ENCODE assay signal across 1 cellular context in the genomic region with DNA sequence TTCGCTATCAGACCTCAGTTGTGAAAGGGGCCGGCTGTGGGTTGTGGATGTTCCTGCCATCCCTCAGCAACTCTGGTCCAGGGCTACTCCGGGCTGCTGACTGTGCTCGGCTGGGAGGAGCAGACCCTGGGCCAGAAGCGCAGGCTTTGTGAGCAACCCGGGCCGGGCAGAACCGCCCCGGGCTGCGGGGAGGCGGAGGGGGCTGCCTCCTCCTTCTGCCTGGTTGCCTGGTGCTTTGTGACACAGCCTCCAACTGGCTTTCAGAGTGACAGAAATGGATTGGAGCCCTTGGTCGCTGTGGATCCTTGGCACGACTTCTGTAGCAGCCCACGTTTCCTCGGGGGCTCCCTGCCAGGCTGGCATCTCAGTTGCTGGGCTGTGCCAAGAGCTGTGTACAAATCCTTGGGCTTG.
TF ChIP-seq lines count a peak whose summit lies in the region.

No MANE protein-coding gene starts in this region.

TF ChIP-seq in IMR-90, 13 proteins besides CTCF, POLR2A, EP300 and RAD21 (continued from another document):
- TF ChIP-seq MXI1 (IDR thresholded peaks at IDR 0.05; ENCODE audit: borderline replicate concordance, low read depth, low read length) (no peak), SMC3 (IDR thresholded peaks at IDR 0.05; ENCODE audit: low read depth, low read length) (no peak), RFX5 (IDR thresholded peaks at IDR 0.05; ENCODE audit: low read depth, low read length) (no peak), MAZ (IDR thresholded peaks at IDR 0.05; ENCODE audit: borderline replicate concordance, low read depth, low read length) (no peak), NFE2L2 (IDR thresholded peaks at IDR 0.05; ENCODE audit: low read depth, low read length) (no peak), FOS (IDR thresholded peaks at IDR 0.05; ENCODE audit: low read depth, low read length) (no peak), CEBPB (IDR thresholded peaks at IDR 0.05; ENCODE audit: low read depth, low read length) (no peak)
- TF ChIP-seq, protein P1, sequence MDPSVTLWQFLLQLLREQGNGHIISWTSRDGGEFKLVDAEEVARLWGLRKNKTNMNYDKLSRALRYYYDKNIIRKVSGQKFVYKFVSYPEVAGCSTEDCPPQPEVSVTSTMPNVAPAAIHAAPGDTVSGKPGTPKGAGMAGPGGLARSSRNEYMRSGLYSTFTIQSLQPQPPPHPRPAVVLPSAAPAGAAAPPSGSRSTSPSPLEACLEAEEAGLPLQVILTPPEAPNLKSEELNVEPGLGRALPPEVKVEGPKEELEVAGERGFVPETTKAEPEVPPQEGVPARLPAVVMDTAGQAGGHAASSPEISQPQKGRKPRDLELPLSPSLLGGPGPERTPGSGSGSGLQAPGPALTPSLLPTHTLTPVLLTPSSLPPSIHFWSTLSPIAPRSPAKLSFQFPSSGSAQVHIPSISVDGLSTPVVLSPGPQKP (IDR thresholded peaks at IDR 0.05; ENCODE audit: borderline replicate concordance, low read depth, low read length), result no peak
- TF ChIP-seq, protein P2, sequence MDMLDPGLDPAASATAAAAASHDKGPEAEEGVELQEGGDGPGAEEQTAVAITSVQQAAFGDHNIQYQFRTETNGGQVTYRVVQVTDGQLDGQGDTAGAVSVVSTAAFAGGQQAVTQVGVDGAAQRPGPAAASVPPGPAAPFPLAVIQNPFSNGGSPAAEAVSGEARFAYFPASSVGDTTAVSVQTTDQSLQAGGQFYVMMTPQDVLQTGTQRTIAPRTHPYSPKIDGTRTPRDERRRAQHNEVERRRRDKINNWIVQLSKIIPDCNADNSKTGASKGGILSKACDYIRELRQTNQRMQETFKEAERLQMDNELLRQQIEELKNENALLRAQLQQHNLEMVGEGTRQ (IDR thresholded peaks at IDR 0.05; ENCODE audit: low read depth, low read length), result no peak
